Comparison of ENCODE assay signal across 19 cellular contexts in genomic region chr6:151959086-151959485, GRCh38.
DNase-seq lines count a peak whose midpoint lies in the region; ATAC-seq and TF ChIP-seq lines count a peak whose summit lies in the region.
"Had no signal": no experiment of that assay in that cellular context is flagged by ENCODE, and none has a peak within 500 bp of the region (broad histone marks: within the 10 kb centered on the region; RNA-seq: fewer than 3 reads in every experiment).

No MANE protein-coding gene starts in this region.

- H3K4me3 Mint-ChIP-seq in activated naive CD4-positive, alpha-beta T cell treated with anti-CD3 and anti-CD28 coated beads for 36 hours = no peak overlapping the region
- H3K4me3 Mint-ChIP-seq: B cell; CD8-positive, alpha-beta T cell; IgD-negative memory B cell had no signal

- ATAC-seq in esophagus mucosa (peak; percentile 37), HG02885 (IDR thresholded peaks at IDR 0.05; ENCODE audit: poor library complexity, unreplicated experiment) (no peak)
- ATAC-seq: CD8-positive, alpha-beta T cell; GM12878; HepG2 had no signal

- no peak for TF ChIP-seq RAD21 in Ishikawa (IDR thresholded peaks at IDR 0.05; ENCODE audit: low read depth)

- H4K20me1 ChIP-seq in osteoblast (ENCODE audit: insufficient read depth, low read length) = no peaks in the 10 kb centered on the region

- no peaks in the 10 kb centered on the region for H3K27me3 ChIP-seq in osteoblast (ENCODE audit: insufficient read depth, low read length)

- peak; percentile 4 for DNase-seq in Caki2 (ENCODE audit: low read depth)
- DNase-seq in osteoblast (ENCODE audit: insufficient read length, low spot score, missing footprints) = no peak
- DNase-seq in activated naive CD4-positive, alpha-beta T cell treated with anti-CD3 and anti-CD28 coated beads for 36 hours = no peak
- no peak for DNase-seq in ureter (ENCODE audit: low spot score)
- DNase-seq in HT-29 (ENCODE audit: low spot score) = no peak
- DNase-seq: 8988T; CD8-positive, alpha-beta T cell; DMS 273 treated with DMSO at 0.1 percent for 48 hours; DMS53; DND-41 had no signal

- H3K27me3 Mint-ChIP-seq in activated naive CD4-positive, alpha-beta T cell treated with anti-CD3 and anti-CD28 coated beads for 36 hours (ENCODE audit: low read depth) = peaks cover 6% of the 10 kb centered on the region
- H3K27me3 Mint-ChIP-seq: IgD-negative memory B cell had no signal

- in situ Hi-C loops in Caki2 (cut with HindIII; ENCODE audit: low pct_unique_long_range_greater_than_20kb, low sequenced_read_pairs) = no loop called here

- peak overlapping the region; percentile 25 for H3K4me2 ChIP-seq in osteoblast (ENCODE audit: insufficient read depth, low read length)

- peak; percentile 56; the same call in 1 of the 2 replicates for TF ChIP-seq EP300 in Ishikawa (IDR thresholded peaks at IDR 0.05; ENCODE audit: borderline replicate concordance)

- peaks cover 30% of the 10 kb centered on the region for H3K4me1 ChIP-seq in osteoblast (ENCODE audit: insufficient read depth, low read length)
- H3K4me1 ChIP-seq: HAP-1 had no signal

- CTCF ChIA-PET in activated naive CD4-positive, alpha-beta T cell treated with anti-CD3 and anti-CD28 coated beads for 36 hours (lab: Charles Lee) = no interaction called here

- intact Hi-C loops in activated naive CD4-positive, alpha-beta T cell treated with anti-CD3 and anti-CD28 coated beads for 36 hours (cut with micrococcal nuclease) = no loop called here

- no peaks in the 10 kb centered on the region for H3K36me3 Mint-ChIP-seq in activated naive CD4-positive, alpha-beta T cell treated with anti-CD3 and anti-CD28 coated beads for 36 hours (ENCODE audit: low read depth)
- H3K36me3 Mint-ChIP-seq: CD8-positive, alpha-beta T cell; IgD-negative memory B cell had no signal

- H2AFZ ChIP-seq in osteoblast (ENCODE audit: low read length) = peak overlapping the region; percentile 4

- no peak for TF ChIP-seq CTCF in osteoblast (IDR thresholded peaks at IDR 0.05; ENCODE audit: extremely low read depth, low read depth, low read length)

- no peaks in the 10 kb centered on the region for H3K36me3 ChIP-seq in osteoblast (ENCODE audit: insufficient read depth, low read length)
- H3K36me3 ChIP-seq: BLaER1 treated with 17β-estradiol and CSF1 and Interleukin-3, amounts not matched to agents 10 nM and 100 nM; HAP-1 had no signal

- H3K9me3 Mint-ChIP-seq in activated naive CD4-positive, alpha-beta T cell treated with anti-CD3 and anti-CD28 coated beads for 36 hours = peaks cover 4% of the 10 kb centered on the region

- H3K4me1 Mint-ChIP-seq in activated naive CD4-positive, alpha-beta T cell treated with anti-CD3 and anti-CD28 coated beads for 36 hours (ENCODE audit: low read depth) = peaks cover 16% of the 10 kb centered on the region
- H3K4me1 Mint-ChIP-seq: B cell had no signal

- H3K27ac Mint-ChIP-seq in activated naive CD4-positive, alpha-beta T cell treated with anti-CD3 and anti-CD28 coated beads for 36 hours = no peak overlapping the region
- H3K27ac Mint-ChIP-seq: B cell; CD8-positive, alpha-beta T cell; IgD-negative memory B cell had no signal

- H3K4me3 ChIP-seq in osteoblast (ENCODE audit: insufficient read depth, low read length) = no peak overlapping the region
- H3K4me3 ChIP-seq: BLaER1 treated with 17β-estradiol and CSF1 and Interleukin-3, amounts not matched to agents 10 nM and 100 nM; GM12878; HAP-1 had no signal

- no peaks in the 10 kb centered on the region for H3K9me3 ChIP-seq in osteoblast (ENCODE audit: low read depth, low read length)
- H3K9me3 ChIP-seq: HAP-1 had no signal

- peak overlapping the region; percentile 55 for H3K27ac ChIP-seq in osteoblast (ENCODE audit: low read depth, low read length)
- H3K27ac ChIP-seq: BLaER1 treated with 17β-estradiol and CSF1 and Interleukin-3, amounts not matched to agents 10 nM and 100 nM had no signal

- H3K79me2 ChIP-seq in osteoblast (ENCODE audit: insufficient read depth, low read length) = no peaks in the 10 kb centered on the region

TF ChIP-seq in Ishikawa, 13 proteins besides CTCF, POLR2A, EP300 and RAD21:
- TF ChIP-seq TEAD4 (IDR thresholded peaks at IDR 0.05) (peak; percentile 46), TAF1 (IDR thresholded peaks at IDR 0.05; ENCODE audit: low read depth) (no peak), ZBTB7A (IDR thresholded peaks at IDR 0.05; ENCODE audit: low read depth) (no peak), TCF12 (IDR thresholded peaks at IDR 0.05; ENCODE audit: low read depth) (0 out of 2 replicates have a peak, but pooled peaks have one; percentile 58), EGR1 (IDR thresholded peaks at IDR 0.05) (no peak), NFIC (IDR thresholded peaks at IDR 0.05) (peak; percentile 43; the same call in 1 of the 2 replicates), USF1 (IDR thresholded peaks at IDR 0.05) (no peak), CREB1 (IDR thresholded peaks at IDR 0.05; ENCODE audit: low read depth) (no peak), FOXM1 (IDR thresholded peaks at IDR 0.05; ENCODE audit: borderline replicate concordance, low read depth) (0 out of 2 replicates have a peak, but pooled peaks have one; percentile 32), REST (IDR thresholded peaks at IDR 0.05; ENCODE audit: low read depth) (no peak)
